21 cellular contexts compared by ENCODE assay signal in genomic region chr18:52130621-52131020, GRCh38.
DNase-seq lines count a peak whose midpoint lies in the region; ATAC-seq, FAIRE-seq and TF ChIP-seq lines count a peak whose summit lies in the region.
"Had no signal": no experiment of that assay in that cellular context is flagged by ENCODE, and none has a peak within 500 bp of the region (broad histone marks: within the 10 kb centered on the region; RNA-seq: fewer than 3 reads in every experiment).

No MANE protein-coding gene starts in this region.

- H3K4me3 ChIP-seq in A673 (ENCODE audit: low read depth, low read length, poor library complexity, severe bottlenecking) (no peak overlapping the region), RWPE2 (ENCODE audit: severe bottlenecking) (no peak overlapping the region), transverse colon (no peak overlapping the region), HAP-1 (no peak overlapping the region)

- no peak overlapping the region for H3K27ac ChIP-seq in A673 (ENCODE audit: low read depth, low read length, poor library complexity, severe bottlenecking)
- H3K27ac ChIP-seq in RWPE2 (ENCODE audit: poor library complexity, severe bottlenecking), result peak overlapping the region; percentile 27
- H3K27ac ChIP-seq in foreskin keratinocyte, result no peak overlapping the region
- no peak overlapping the region for H3K27ac ChIP-seq in transverse colon
- H3K27ac ChIP-seq: HL-60 had no signal

- no peak for TF ChIP-seq POLR2A in transverse colon (IDR thresholded peaks at IDR 0.05)
- no peak for TF ChIP-seq POLR2A in GM12892 (IDR thresholded peaks at IDR 0.05; ENCODE audit: low read depth, low read length)

- ATAC-seq in RWPE2 (ENCODE audit: low read depth), result peak; percentile 71
- ATAC-seq in foreskin keratinocyte, result peak; percentile 93

- intact Hi-C loops in A673 (cut with micrococcal nuclease; ENCODE audit: unreplicated experiment) (no loop called here), transverse colon (cut with DNase I; ENCODE audit: low total_unique reads) (no loop called here)

- TF ChIP-seq CTCF in A673 (conservative IDR thresholded peaks at IDR 0.05; ENCODE audit: low read depth, low read length), result no peak
- TF ChIP-seq CTCF in RWPE2 (IDR thresholded peaks at IDR 0.05; ENCODE audit: poor library complexity, severe bottlenecking), result no peak
- TF ChIP-seq CTCF in foreskin keratinocyte (conservative IDR thresholded peaks at IDR 0.05), result no peak
- no peak for TF ChIP-seq CTCF in transverse colon (IDR thresholded peaks at IDR 0.05)

- no peak for TF ChIP-seq EP300 in transverse colon (IDR thresholded peaks at IDR 0.05; ENCODE audit: low read depth)

- H3K27me3 ChIP-seq in A673 (replicated peaks; ENCODE audit: insufficient read depth, low read depth, low read length, poor library complexity) (no peaks in the 10 kb centered on the region), RWPE2 (ENCODE audit: insufficient read depth, poor library complexity, severe bottlenecking) (no peaks in the 10 kb centered on the region), foreskin keratinocyte (no peaks in the 10 kb centered on the region), transverse colon (no peaks in the 10 kb centered on the region), HAP-1 (ENCODE audit: low read depth) (no peaks in the 10 kb centered on the region)

- H3K36me3 ChIP-seq in A673 (ENCODE audit: insufficient read depth, low read length, poor library complexity, severe bottlenecking) (no peaks in the 10 kb centered on the region), RWPE2 (ENCODE audit: low read depth) (no peaks in the 10 kb centered on the region), transverse colon (no peaks in the 10 kb centered on the region), HAP-1 (replicated peaks) (no peaks in the 10 kb centered on the region)

- H3K4me1 ChIP-seq in A673 (ENCODE audit: insufficient read depth, low read length, poor library complexity, severe bottlenecking) (no peaks in the 10 kb centered on the region), RWPE2 (ENCODE audit: insufficient read depth, poor library complexity, severe bottlenecking) (peaks cover 7% of the 10 kb centered on the region), foreskin keratinocyte (peaks cover 12% of the 10 kb centered on the region), transverse colon (no peaks in the 10 kb centered on the region), HAP-1 (no peaks in the 10 kb centered on the region)

- WGBS in transverse colon (ENCODE audit: low coverage in 1 of 2), 2 donors, result 24 to 54% methylated on average over 3 to 4 of the region's 4 CpGs

- in situ Hi-C loops in transverse colon (cut with MboI; ENCODE audit: low pct_ligation_motif_present in 1 of 4, low pct_unique_long_range_greater_than_20kb in 1 of 4, low sequenced_read_pairs in 3 of 4), result no loop called here
- in situ Hi-C loops in HAP-1 (cut with MboI; ENCODE audit: low sequenced_read_pairs), result no loop called here

- POLR2A ChIA-PET in A673 (lab: Charles Lee; ENCODE audit: low non-redundant PET), result no interaction called here

- FAIRE-seq in GM12892 (lab: Jason Lieb, UNC) (no peak), GM19239 (lab: Jason Lieb, UNC) (no peak)
- FAIRE-seq: G401.6 had no signal

- H3K9me3 ChIP-seq in A673 (ENCODE audit: low read depth, low read length, poor library complexity, severe bottlenecking), result no peaks in the 10 kb centered on the region
- no peaks in the 10 kb centered on the region for H3K9me3 ChIP-seq in RWPE2 (ENCODE audit: severe bottlenecking)
- H3K9me3 ChIP-seq in transverse colon, result no peaks in the 10 kb centered on the region
- H3K9me3 ChIP-seq in HAP-1, result no peaks in the 10 kb centered on the region
- H3K9me3 ChIP-seq: SK-N-SH had no signal

- BruUV-seq in A673 (replicated peaks; lab: Mats Ljungman, UMichigan), result no TSS peak

- DNase-seq in A673 (ENCODE audit: low spot score) (peak; percentile 23), HPDE6-E6E7 (ENCODE audit: extremely low spot score) (peak; percentile 9), RWPE2 (ENCODE audit: low spot score) (no peak), foreskin keratinocyte (peak; percentile 52 to 72), transverse colon (no peak), GM12892 (ENCODE audit: insufficient read length) (no peak), GM19239 (ENCODE audit: insufficient read length, low spot score) (no peak), HAP-1 (ENCODE audit: low spot score in 2 of 2) (no peak)
- DNase-seq: ACHN, AML-193, H9, Kasumi-1, MM.1S, NCI-H1092, NCI-H1694 treated with DMSO at 0.1 percent for 48 hours, NCI-H2227 treated with DMSO at 0.1 percent for 48 hours, NCI-H510A treated with DMSO at 0.1 percent for 48 hours, SHP77 treated with DMSO at 0.1 percent for 48 hours, SK-N-SH had no signal

- CTCF ChIA-PET in A673 (lab: Charles Lee), result no interaction called here

Comparison
In these comparisons a context has a peak if more than half of its experiments do, and no peak if none do; other contexts are left out.
1. DNase-seq: peak in A673 (single experiment), HPDE6-E6E7 (single experiment) and foreskin keratinocyte (2 of 2); none in RWPE2 (single experiment), transverse colon (single experiment), GM12892 (single experiment), GM19239 (single experiment) and HAP-1 (0 of 2).